Comparison of ENCODE assay signal across 8 cellular contexts in the genomic region with DNA sequence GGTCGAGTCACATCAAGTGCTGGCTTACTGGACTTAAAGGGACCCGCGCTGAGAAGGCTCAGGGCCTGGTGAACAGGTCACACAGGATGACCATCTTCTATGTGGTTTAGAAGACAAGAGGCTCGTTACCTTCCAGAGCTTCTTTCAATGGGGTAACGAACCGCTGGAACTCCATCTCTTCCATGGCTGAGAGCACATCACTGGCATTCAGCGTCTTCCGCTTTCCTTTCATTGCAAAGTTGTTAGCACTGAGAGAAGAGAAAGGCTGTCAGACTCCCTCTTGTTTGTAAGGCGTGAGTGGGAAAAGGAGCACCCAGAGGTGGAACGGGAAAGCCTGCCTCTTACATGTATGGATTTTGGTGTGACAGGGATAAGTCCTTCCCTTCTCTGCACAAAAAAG. TPM values are rescaled to one million over a fixed set of nuclear protein-coding genes. Genes with fewer than 3 reads are reported as not detected.
A peak's percentile ranks its signal among the peaks of the same experiment; 100 is the strongest.
DNase-seq lines count a peak whose midpoint lies in the region; TF ChIP-seq lines count a peak whose summit lies in the region.

No MANE protein-coding gene starts in this region.

- H3K27me3 ChIP-seq in CD8-positive, alpha-beta memory T cell (ENCODE audit: insufficient read depth, low read length, poor library complexity, severe bottlenecking), result no peaks in the 10 kb centered on the region
- H3K27me3 ChIP-seq in OCI-LY3 (ENCODE audit: low read depth, low read length) (no peaks in the 10 kb centered on the region), endodermal cell (ENCODE audit: control insufficient read depth, insufficient read depth, low read length, poor library complexity, severe bottlenecking) (no peaks in the 10 kb centered on the region), neutrophil (no peaks in the 10 kb centered on the region)

- peaks cover 20% of the 10 kb centered on the region for H3K4me1 ChIP-seq in CD8-positive, alpha-beta memory T cell (ENCODE audit: insufficient read depth, low read length)
- peaks cover 12% of the 10 kb centered on the region for H3K4me1 ChIP-seq in OCI-LY3 (ENCODE audit: low read length)
- H3K4me1 ChIP-seq in endodermal cell (ENCODE audit: control insufficient read depth, insufficient read depth, low read length), result peaks cover 3% of the 10 kb centered on the region
- peaks cover 37 to 42% of the 10 kb centered on the region in 2 experiments for H3K4me1 ChIP-seq in neutrophil (ENCODE audit: control insufficient read depth in 1 of 2, insufficient read depth in 1 of 2, low read depth in 1 of 2, low read length in 1 of 2)

- H3K27ac Mint-ChIP-seq in CD8-positive, alpha-beta memory T cell, result peak overlapping the region; percentile 92 to 100 (median 98)
- peak overlapping the region; percentile 100 for H3K27ac Mint-ChIP-seq in endodermal cell

- peak overlapping the region; percentile 92 for H3K4me2 ChIP-seq in OCI-LY3 (ENCODE audit: low read length)

- H3K9me3 ChIP-seq in CD8-positive, alpha-beta memory T cell (ENCODE audit: low read length), result no peaks in the 10 kb centered on the region
- no peaks in the 10 kb centered on the region for H3K9me3 ChIP-seq in OCI-LY3 (ENCODE audit: insufficient read depth, low read length)
- H3K9me3 ChIP-seq in endodermal cell (ENCODE audit: control insufficient read depth, low read length), result no peaks in the 10 kb centered on the region
- H3K9me3 ChIP-seq in neutrophil, result no peaks in the 10 kb centered on the region

- CTCF ChIA-PET in CD8-positive, alpha-beta memory T cell (lab: Charles Lee), result interaction anchor here (0.8 to 3.1 kb wide), 8 partner anchors 9 to 248 kb away, joined by 4 to 33 read pairs (median 5); a partner anchor contains a TSS

- POLR2A ChIA-PET in CD8-positive, alpha-beta memory T cell (lab: Charles Lee), result interaction anchor here (0.9 to 2.5 kb wide), 8 partner anchors 8 to 170 kb away, joined by 3 to 19 read pairs (median 8); a partner anchor contains a TSS

- H2AFZ ChIP-seq in OCI-LY3 (ENCODE audit: low read depth, low read length), result no peak overlapping the region

- no peaks in the 10 kb centered on the region for H3K9me3 Mint-ChIP-seq in CD8-positive, alpha-beta memory T cell
- no peaks in the 10 kb centered on the region for H3K9me3 Mint-ChIP-seq in endodermal cell

- peaks cover 28 to 41% (median 34%) of the 10 kb centered on the region in 3 donors for H3K4me1 Mint-ChIP-seq in CD8-positive, alpha-beta memory T cell
- peaks cover 19% of the 10 kb centered on the region for H3K4me1 Mint-ChIP-seq in endodermal cell

- H4K20me1 ChIP-seq in OCI-LY3 (ENCODE audit: insufficient read depth, low read length), result no peaks in the 10 kb centered on the region

- WGBS in endodermal cell (ENCODE audit: insufficient coverage in 1 of 2, insufficient read length in 1 of 2), 2 experiments, result 48 to 62% methylated on average over 10 of the region's 10 CpGs

- H3K4me3 ChIP-seq in CD8-positive, alpha-beta memory T cell (ENCODE audit: low read length), result peak overlapping the region; percentile 82
- H3K4me3 ChIP-seq in OCI-LY3 (ENCODE audit: low read length) (peak overlapping the region; percentile 81), endodermal cell (ENCODE audit: low read length) (peak overlapping the region; percentile 89), neutrophil (ENCODE audit: low read depth in 1 of 2, low read length in 1 of 2) (peak overlapping the region; percentile 77 to 95)

- peak overlapping the region; percentile 90 to 99 (median 97) for H3K4me3 Mint-ChIP-seq in CD8-positive, alpha-beta memory T cell
- H3K4me3 Mint-ChIP-seq in endodermal cell, result peak overlapping the region; percentile 98

- H3K27me3 Mint-ChIP-seq in CD8-positive, alpha-beta memory T cell, result peaks cover 0 to 3% of the 10 kb centered on the region in 2 donors
- no peaks in the 10 kb centered on the region for H3K27me3 Mint-ChIP-seq in endodermal cell (ENCODE audit: insufficient read depth)

- DNase-seq in CD8-positive, alpha-beta memory T cell, result no peak
- DNase-seq in endodermal cell (no peak), activated gamma-delta T cell (lab: John Stamatoyannopoulos, UW) (no peak), AG08396 (ENCODE audit: low spot score) (no peak), DMS79 treated with DMSO at 0.1 percent for 48 hours (lab: John Stamatoyannopoulos, UW) (no peak)
- no peak for DNase-seq in stimulated activated CD4-positive, alpha-beta T cell treated with anti-CD3 and anti-CD28 coated beads, Interleukin-12 subunit alpha, Interleukin-12 subunit beta, amount 100 ng/mL, for 4 hours

- peaks cover 0 to 38% (median 11%) of the 10 kb centered on the region in 3 donors for H3K36me3 Mint-ChIP-seq in CD8-positive, alpha-beta memory T cell
- peaks cover 24% of the 10 kb centered on the region for H3K36me3 Mint-ChIP-seq in endodermal cell (ENCODE audit: low read depth)

- TF ChIP-seq CTCF in OCI-LY3 (IDR thresholded peaks at IDR 0.05; ENCODE audit: low read depth, low read length) (no peak), endodermal cell (conservative IDR thresholded peaks at IDR 0.05) (no peak), neutrophil (IDR thresholded peaks at IDR 0.05) (no peak)

- H3K27ac ChIP-seq in CD8-positive, alpha-beta memory T cell (ENCODE audit: low read depth, low read length), result peak overlapping the region; percentile 91
- H3K27ac ChIP-seq in OCI-LY3 (ENCODE audit: low read length) (peak overlapping the region; percentile 87), endodermal cell (ENCODE audit: low read depth, low read length) (no peak overlapping the region), neutrophil (peak overlapping the region; percentile 96)

- no peaks in the 10 kb centered on the region for H3K36me3 ChIP-seq in CD8-positive, alpha-beta memory T cell (ENCODE audit: insufficient read depth, low read length)
- H3K36me3 ChIP-seq in OCI-LY3 (replicated peaks; ENCODE audit: low read depth, low read length) (peaks cover 9% of the 10 kb centered on the region), endodermal cell (ENCODE audit: control insufficient read depth, insufficient read depth, low read length) (peaks cover 20% of the 10 kb centered on the region), neutrophil (no peaks in the 10 kb centered on the region)

- H3K79me2 ChIP-seq in OCI-LY3 (ENCODE audit: low read length), result peaks cover 27% of the 10 kb centered on the region

- H3K9ac ChIP-seq in OCI-LY3 (ENCODE audit: low read length) (peak overlapping the region; percentile 96), endodermal cell (ENCODE audit: extremely low read depth, low read length, poor library complexity, severe bottlenecking) (peak overlapping the region; percentile 83)

RNA-seq across cellular contexts. Expression of a gene that starts 1.0 kb away (rescaled TPM):
- total RNA-seq in CD8-positive, alpha-beta memory T cell, result 10 to 100 TPM; 88.2 to 88.5 TPM
- polyA plus RNA-seq in CD8-positive, alpha-beta memory T cell, result 115 TPM
- 10 to 100 TPM; 36.5 to 45.6 TPM for total RNA-seq in endodermal cell
- 71.6 TPM for polyA plus RNA-seq in endodermal cell (2013, experiment 1 of 2)
- 64.7 TPM for polyA plus RNA-seq in endodermal cell (2013, experiment 2 of 2)

RNA-seq across cellular contexts. Expression of a gene that starts 1.1 kb away (rescaled TPM):
- total RNA-seq in CD8-positive, alpha-beta memory T cell, result under 1 TPM; 0.84 to 0.90 TPM
- polyA plus RNA-seq in CD8-positive, alpha-beta memory T cell, result 0.83 TPM
- 1 to 10 TPM in 1 of 2 donors, under 1 TPM in 1; 0.40 to 1.1 TPM for total RNA-seq in endodermal cell
- 0.93 TPM for polyA plus RNA-seq in endodermal cell (2013, experiment 1 of 2)
- 0.62 TPM for polyA plus RNA-seq in endodermal cell (2013, experiment 2 of 2)

RNA-seq across cellular contexts. Expression of a gene that starts 8.4 kb away (rescaled TPM):
- 10 to 100 TPM; 22.3 to 22.8 TPM for total RNA-seq in CD8-positive, alpha-beta memory T cell
- polyA plus RNA-seq in CD8-positive, alpha-beta memory T cell, result 22.1 TPM
- 10 to 100 TPM; 40.4 to 51.9 TPM for total RNA-seq in endodermal cell
- polyA plus RNA-seq in endodermal cell (2013, experiment 1 of 2), result 34.9 TPM
- polyA plus RNA-seq in endodermal cell (2013, experiment 2 of 2), result 34.9 TPM

RNA-seq across cellular contexts. Expression of a gene that starts 32.7 kb away (rescaled TPM):
- total RNA-seq in CD8-positive, alpha-beta memory T cell, result 10 to 100 TPM; 11.9 to 14.3 TPM
- polyA plus RNA-seq in CD8-positive, alpha-beta memory T cell, result 39.6 TPM
- total RNA-seq in endodermal cell, result 10 to 100 TPM; 24.3 to 37.1 TPM
- 15.8 TPM for polyA plus RNA-seq in endodermal cell (2013, experiment 1 of 2)
- polyA plus RNA-seq in endodermal cell (2013, experiment 2 of 2), result 13.4 TPM

RNA-seq across cellular contexts. Expression of a gene that starts 54.0 kb away (rescaled TPM):
- 10 to 100 TPM; 89.2 to 91.2 TPM for total RNA-seq in CD8-positive, alpha-beta memory T cell
- polyA plus RNA-seq in CD8-positive, alpha-beta memory T cell, result 59.8 TPM
- total RNA-seq in endodermal cell, result 10 to 100 TPM; 20.7 to 40.3 TPM
- 40.4 TPM for polyA plus RNA-seq in endodermal cell (2013, experiment 1 of 2)
- 38.4 TPM for polyA plus RNA-seq in endodermal cell (2013, experiment 2 of 2)
